37 cellular contexts compared by ENCODE assay signal in genomic region chr5:38321978-38322377, GRCh38.
"Had no signal": no experiment of that assay in that cellular context is flagged by ENCODE, and none has a peak within 500 bp of the region (broad histone marks: within the 10 kb centered on the region; RNA-seq: fewer than 3 reads in every experiment).

No MANE protein-coding gene starts in this region.

- H3K4me3 Mint-ChIP-seq: activated B cell treated with CpG ODN at 0.5 μM for 24 hours; activated CD4-positive, alpha-beta memory T cell treated with anti-CD3 and anti-CD28 coated beads for 36 hours; activated CD4-positive, alpha-beta T cell treated with anti-CD3 and anti-CD28 coated beads, Interleukin-2, amount 10 ng/mL, durations not matched to agents 24 days and 14 days; activated CD8-positive, alpha-beta T cell treated with anti-CD3 and anti-CD28 coated beads for 36 hours; activated naive CD4-positive, alpha-beta T cell treated with anti-CD3 and anti-CD28 coated beads for 36 hours; activated naive CD8-positive, alpha-beta T cell treated with anti-CD3 and anti-CD28 coated beads for 36 hours; activated T-cell treated with anti-CD3 and anti-CD28 coated beads, Interleukin-2, amount 50 U/mL, for 4 hours; activated T-cell treated with anti-CD3 and anti-CD28 coated beads, Interleukin-2, amount 50 U/mL, for 72 hours; activated T-helper 1 cell treated with anti-CD3 and anti-CD28 coated beads, Interleukin-12 subunit alpha, Interleukin-12 subunit beta, Interleukin-2, Interleukin-4 antibody, amounts not matched to agents 30 ng/mL and 10 ng/mL and 1 ng/mL, durations not matched to agents 14 hours and 24 hours and 36 hours; activated T-helper 17 cell treated with anti-CD3 and anti-CD28 coated beads, Interleukin-2, amount 50 U/mL, for 72 hours; T-helper 1 cell treated with Interleukin-12 subunit alpha and Interleukin-12 subunit beta and Interleukin-4 antibody, amounts not matched to agents 30 μg/mL and 1 μg/mL, for 36 hours; T-helper 2 cell treated with Interferon-gamma antibody and Interleukin-4, amounts not matched to agents 5 μg/mL and 100 μg/mL, for 36 hours had no signal

- H3K4me3 ChIP-seq: adrenal gland, body of pancreas, breast epithelium had no signal

- H3K9me3 ChIP-seq: adrenal gland, body of pancreas, breast epithelium had no signal

- DNase-seq: activated B cell treated with CpG ODN at 0.5 μM for 24 hours; activated CD4-positive, alpha-beta memory T cell treated with anti-CD3 and anti-CD28 coated beads for 36 hours; activated CD4-positive, alpha-beta T cell treated with anti-CD3 and anti-CD28 coated beads for 4 hours; activated CD4-positive, alpha-beta T cell treated with anti-CD3 and anti-CD28 coated beads, Interleukin-2, amount 10 ng/mL, durations not matched to agents 24 days and 14 days; activated CD4-positive, alpha-beta T cell treated with anti-CD3 and anti-CD28 coated beads, Interleukin-2, amount 50 U/mL, for 1 hour; activated CD4-positive, alpha-beta T cell treated with anti-CD3 and anti-CD28 coated beads, Interleukin-2, amount 50 U/mL, for 4 hours; activated CD4-positive, CD25-positive, alpha-beta regulatory T cell treated with anti-CD3 and anti-CD28 coated beads, Interleukin-2, amount 50 U/mL, for 72 hours; activated CD8-positive, alpha-beta memory T cell treated with anti-CD3 and anti-CD28 coated beads, Interleukin-2, amount 50 U/mL, for 4 hours; activated CD8-positive, alpha-beta T cell treated with anti-CD3 and anti-CD28 coated beads for 36 hours; activated effector memory CD4-positive, alpha-beta T cell treated with anti-CD3 and anti-CD28 coated beads, Interleukin-2, amount 50 U/mL, for 16 hours; activated gamma-delta T cell treated with Interleukin-2 at 50 U/mL for 16 hours; activated naive CD4-positive, alpha-beta T cell; activated naive CD4-positive, alpha-beta T cell treated with anti-CD3 and anti-CD28 coated beads for 36 hours; activated naive CD4-positive, alpha-beta T cell treated with anti-CD3 and anti-CD28 coated beads, Interleukin-2, amount 50 U/mL, for 16 hours; activated naive CD8-positive, alpha-beta T cell treated with anti-CD3 and anti-CD28 coated beads for 36 hours; activated T-cell treated with anti-CD3 and anti-CD28 coated beads for 4 hours; activated T-cell treated with anti-CD3 and anti-CD28 coated beads, Interleukin-2, amount 50 U/mL, for 1 hour; activated T-cell treated with anti-CD3 and anti-CD28 coated beads, Interleukin-2, amount 50 U/mL, for 4 hours; activated T-cell treated with anti-CD3 and anti-CD28 coated beads, Interleukin-2, amount 50 U/mL, for 72 hours; adrenal gland; amniotic stem cell; aorta; body of pancreas; brain microvascular endothelial cell; central memory CD4-positive, alpha-beta T cell; T-helper 1 cell; T-helper 2 cell; T-helper 9 cell had no signal

- H3K36me3 Mint-ChIP-seq: activated CD4-positive, alpha-beta memory T cell treated with anti-CD3 and anti-CD28 coated beads for 36 hours; activated naive CD4-positive, alpha-beta T cell treated with anti-CD3 and anti-CD28 coated beads, Interleukin-2, amount 50 U/mL, for 72 hours; activated naive CD8-positive, alpha-beta T cell treated with anti-CD3 and anti-CD28 coated beads for 36 hours had no signal

- H3K4me1 Mint-ChIP-seq: activated B cell treated with CpG ODN at 0.5 μM for 24 hours; activated CD4-positive, alpha-beta T cell treated with anti-CD3 and anti-CD28 coated beads, Interleukin-2, amount 10 ng/mL, durations not matched to agents 24 days and 14 days; activated naive CD8-positive, alpha-beta T cell treated with anti-CD3 and anti-CD28 coated beads for 36 hours; activated T-helper 17 cell treated with anti-CD3 and anti-CD28 coated beads, Interleukin-2, amount 50 U/mL, for 72 hours had no signal

- FAIRE-seq: astrocyte, TTC549 had no signal

- H3K4me1 ChIP-seq: adrenal gland, body of pancreas, breast epithelium had no signal

- H3K27me3 ChIP-seq: adrenal gland, body of pancreas, brain microvascular endothelial cell, breast epithelium had no signal

- H3K27ac Mint-ChIP-seq: activated B cell treated with CpG ODN at 0.5 μM for 24 hours; activated CD4-positive, alpha-beta memory T cell treated with anti-CD3 and anti-CD28 coated beads for 36 hours; activated CD4-positive, alpha-beta T cell treated with anti-CD3 and anti-CD28 coated beads, Interleukin-2, amount 10 ng/mL, durations not matched to agents 24 days and 14 days; activated CD8-positive, alpha-beta T cell treated with anti-CD3 and anti-CD28 coated beads for 36 hours; activated naive CD4-positive, alpha-beta T cell treated with anti-CD3 and anti-CD28 coated beads for 36 hours; activated naive CD4-positive, alpha-beta T cell treated with anti-CD3 and anti-CD28 coated beads, Interleukin-2, amount 50 U/mL, for 72 hours; activated naive CD8-positive, alpha-beta T cell treated with anti-CD3 and anti-CD28 coated beads for 36 hours; activated T-cell treated with anti-CD3 and anti-CD28 coated beads, Interleukin-2, amount 50 U/mL, for 72 hours; activated T-helper 1 cell treated with anti-CD3 and anti-CD28 coated beads, Interleukin-12 subunit alpha, Interleukin-12 subunit beta, Interleukin-2, Interleukin-4 antibody, amounts not matched to agents 30 ng/mL and 10 ng/mL and 1 ng/mL, durations not matched to agents 14 hours and 24 hours and 36 hours; activated T-helper 17 cell treated with anti-CD3 and anti-CD28 coated beads, Interleukin-2, amount 50 U/mL, for 72 hours; T-helper 1 cell treated with Interleukin-12 subunit alpha and Interleukin-12 subunit beta and Interleukin-4 antibody, amounts not matched to agents 30 μg/mL and 1 μg/mL, for 36 hours; T-helper 2 cell treated with Interferon-gamma antibody and Interleukin-4, amounts not matched to agents 5 μg/mL and 100 μg/mL, for 36 hours had no signal

- H3K9me3 Mint-ChIP-seq: activated B cell treated with CpG ODN at 0.5 μM for 24 hours; activated CD4-positive, alpha-beta memory T cell treated with anti-CD3 and anti-CD28 coated beads for 36 hours; activated CD4-positive, alpha-beta T cell treated with anti-CD3 and anti-CD28 coated beads, Interleukin-2, amount 10 ng/mL, durations not matched to agents 24 days and 14 days; activated CD8-positive, alpha-beta T cell treated with anti-CD3 and anti-CD28 coated beads for 36 hours; activated naive CD4-positive, alpha-beta T cell treated with anti-CD3 and anti-CD28 coated beads for 36 hours; activated naive CD4-positive, alpha-beta T cell treated with anti-CD3 and anti-CD28 coated beads, Interleukin-2, amount 50 U/mL, for 72 hours; activated naive CD8-positive, alpha-beta T cell treated with anti-CD3 and anti-CD28 coated beads for 36 hours; activated T-cell treated with anti-CD3 and anti-CD28 coated beads, Interleukin-2, amount 50 U/mL, for 4 hours; activated T-cell treated with anti-CD3 and anti-CD28 coated beads, Interleukin-2, amount 50 U/mL, for 72 hours; activated T-helper 1 cell treated with anti-CD3 and anti-CD28 coated beads, Interleukin-12 subunit alpha, Interleukin-12 subunit beta, Interleukin-2, Interleukin-4 antibody, amounts not matched to agents 30 ng/mL and 10 ng/mL and 1 ng/mL, durations not matched to agents 14 hours and 24 hours and 36 hours; T-helper 1 cell treated with Interleukin-12 subunit alpha and Interleukin-12 subunit beta and Interleukin-4 antibody, amounts not matched to agents 30 μg/mL and 1 μg/mL, for 36 hours; T-helper 2 cell treated with Interferon-gamma antibody and Interleukin-4, amounts not matched to agents 5 μg/mL and 100 μg/mL, for 36 hours had no signal

- H3K27ac ChIP-seq: adrenal gland, body of pancreas, brain microvascular endothelial cell, breast epithelium, VCaP had no signal

- ATAC-seq: activated CD8-positive, alpha-beta T cell treated with anti-CD3 and anti-CD28 coated beads for 36 hours; activated naive CD4-positive, alpha-beta T cell treated with anti-CD3 and anti-CD28 coated beads, Interleukin-2, amount 50 U/mL, for 72 hours; activated T-cell treated with anti-CD3 and anti-CD28 coated beads, Interleukin-2, amount 50 U/mL, for 4 hours; activated T-cell treated with anti-CD3 and anti-CD28 coated beads, Interleukin-2, amount 50 U/mL, for 72 hours; activated T-helper 17 cell treated with anti-CD3 and anti-CD28 coated beads, Interleukin-2, amount 50 U/mL, for 72 hours; body of pancreas had no signal

- H3K27me3 Mint-ChIP-seq: activated B cell treated with CpG ODN at 0.5 μM for 24 hours; activated CD4-positive, alpha-beta memory T cell treated with anti-CD3 and anti-CD28 coated beads for 36 hours; activated CD4-positive, alpha-beta T cell treated with anti-CD3 and anti-CD28 coated beads, Interleukin-2, amount 10 ng/mL, durations not matched to agents 24 days and 14 days had no signal

- H3K36me3 ChIP-seq: adrenal gland, brain microvascular endothelial cell, breast epithelium had no signal
